In the genomic region with DNA sequence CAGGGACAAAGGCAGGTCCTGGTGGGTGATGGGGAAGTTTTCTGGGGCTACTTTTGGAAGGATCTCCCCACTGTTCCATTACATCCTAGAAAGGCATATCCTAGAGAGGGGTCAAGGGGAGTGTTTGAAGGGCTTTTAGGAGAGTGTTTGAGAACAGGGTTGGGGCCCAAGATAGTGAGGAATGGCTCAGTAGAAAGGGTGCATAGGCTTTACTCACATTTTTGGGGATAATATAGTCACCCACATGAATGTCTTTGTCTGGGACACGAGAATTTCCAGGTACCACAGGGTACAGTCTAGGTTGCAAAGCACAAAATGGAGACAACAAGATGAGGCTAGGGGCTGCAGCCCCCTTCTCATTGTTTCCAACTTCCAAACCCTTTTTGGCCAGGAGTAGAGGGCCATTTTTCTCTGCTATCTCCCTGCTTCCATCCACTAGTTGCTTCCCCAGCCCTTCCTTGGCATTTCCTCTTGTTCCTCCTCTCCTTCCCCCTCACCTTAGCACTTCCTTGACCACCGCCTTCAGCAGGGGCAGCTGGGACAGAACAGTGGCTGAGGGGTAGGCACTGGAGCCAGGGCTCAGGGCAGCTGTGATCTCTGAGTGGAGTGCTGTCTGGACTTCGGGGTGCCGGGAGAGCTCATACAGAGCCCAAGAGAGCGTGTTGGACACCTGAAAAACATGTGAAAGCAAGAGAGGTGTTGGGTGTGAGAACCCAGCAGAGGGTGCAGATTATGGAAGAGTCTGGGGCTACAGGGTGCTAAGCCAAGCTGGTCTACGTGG, we compare ENCODE assay signal across 10 cellular contexts. TPM values are rescaled to one million over a fixed set of nuclear protein-coding genes. Genes with fewer than 3 reads are reported as not detected.
A peak's percentile ranks its signal among the peaks of the same experiment; 100 is the strongest.
DNase-seq lines count a peak whose midpoint lies in the region; ATAC-seq and TF ChIP-seq lines count a peak whose summit lies in the region.
"Had no signal": no experiment of that assay in that cellular context is flagged by ENCODE, and none has a peak within 500 bp of the region (broad histone marks: within the 10 kb centered on the region; RNA-seq: fewer than 3 reads in every experiment).

No MANE protein-coding gene starts in this region.

- TF ChIP-seq CTCF in Calu3 (IDR thresholded peaks at IDR 0.05; ENCODE audit: unreplicated experiment) (no peak), MM.1S (IDR thresholded peaks at IDR 0.05; ENCODE audit: low read length) (no peak), MCF 10A (IDR thresholded peaks at IDR 0.05; ENCODE audit: unreplicated experiment) (no peak), natural killer cell (IDR thresholded peaks at IDR 0.05) (no peak), lower lobe of right lung (IDR thresholded peaks at IDR 0.05) (no peak)

- H3K27ac Mint-ChIP-seq in Calu3 (ENCODE audit: unreplicated experiment) (no peak overlapping the region), MCF 10A (ENCODE audit: low read depth, unreplicated experiment) (peak overlapping the region; percentile 89), natural killer cell (no peak overlapping the region)

- H4K20me1 ChIP-seq in MM.1S (ENCODE audit: insufficient read depth, low read length): no peaks in the 10 kb centered on the region

- peaks cover 6% of the 10 kb centered on the region; the same call in 1 of the 2 replicates for H3K4me1 ChIP-seq in MM.1S (ENCODE audit: low read length)
- H3K4me1 ChIP-seq in lower lobe of right lung: peaks cover 31% of the 10 kb centered on the region

- H3K4me1 Mint-ChIP-seq in Calu3 (ENCODE audit: low read depth, unreplicated experiment) (peaks cover 22% of the 10 kb centered on the region), MCF 10A (ENCODE audit: insufficient read depth, unreplicated experiment) (peaks cover 20% of the 10 kb centered on the region), natural killer cell (peaks cover 30 to 34% of the 10 kb centered on the region in 2 donors)

- H3K27ac ChIP-seq in MM.1S (ENCODE audit: low read length) (no peak overlapping the region), lower lobe of right lung (no peak overlapping the region)

- H3K4me3 ChIP-seq in MM.1S (ENCODE audit: low read length) (peak overlapping the region; percentile 60), lower lobe of right lung (no peak overlapping the region)

- BruUV-seq in Calu3 (replicated peaks; lab: Mats Ljungman, UMichigan) (no TSS peak), MCF 10A (replicated peaks; lab: Mats Ljungman, UMichigan) (no TSS peak)

- no peak for DNase-seq in Calu3
- DNase-seq in MM.1S: no peak
- no peak for DNase-seq in MCF 10A (ENCODE audit: unreplicated experiment)
- DNase-seq in natural killer cell: no peak
- no peak for DNase-seq in RKO (ENCODE audit: low spot score)
- DNase-seq in lower lobe of right lung: no peak
- no peak for DNase-seq in stimulated activated CD4-positive, alpha-beta T cell treated with anti-CD3 and anti-CD28 coated beads, Interleukin-4, amount 100 ng/mL, for 4 hours
- DNase-seq: NCI-H226 had no signal

- H3K36me3 Mint-ChIP-seq in Calu3 (ENCODE audit: insufficient read depth, unreplicated experiment) (peaks cover 48% of the 10 kb centered on the region), MCF 10A (ENCODE audit: insufficient read depth, unreplicated experiment) (peaks cover 18% of the 10 kb centered on the region), natural killer cell (no peaks in the 10 kb centered on the region)

- H3K36me3 ChIP-seq in MM.1S (replicated peaks; ENCODE audit: insufficient read depth, low read length) (no peaks in the 10 kb centered on the region), lower lobe of right lung (peaks cover 9% of the 10 kb centered on the region)

- CTCF ChIA-PET in Calu3 (lab: Charles Lee) (interaction anchor here (0.9 kb wide), 1 partner anchor 20 kb away, joined by 3 read pairs; a partner anchor contains a TSS), MCF 10A (lab: Yijun Ruan, JAX) (interaction anchor here (0.8 to 1.7 kb wide), 4 partner anchors 12 to 120 kb away, joined by 3 to 6 read pairs (median 4); a partner anchor contains a TSS)

- no peak overlapping the region for H3K9ac ChIP-seq in MM.1S (ENCODE audit: low read length)

- peaks cover 34% of the 10 kb centered on the region for H3K27me3 ChIP-seq in MM.1S (replicated peaks; ENCODE audit: insufficient read depth, low read length)
- H3K27me3 ChIP-seq in lower lobe of right lung (ENCODE audit: low read depth): peaks cover 35% of the 10 kb centered on the region
- H3K27me3 ChIP-seq: adrenal gland had no signal

- no peaks in the 10 kb centered on the region for H3F3A ChIP-seq in MM.1S (ENCODE audit: insufficient read depth, low read length)

- H3K27me3 Mint-ChIP-seq in Calu3 (ENCODE audit: unreplicated experiment): peaks cover 45% of the 10 kb centered on the region
- no peaks in the 10 kb centered on the region for H3K27me3 Mint-ChIP-seq in MCF 10A (ENCODE audit: insufficient read depth, unreplicated experiment)
- peaks cover 40 to 44% of the 10 kb centered on the region in 2 donors for H3K27me3 Mint-ChIP-seq in natural killer cell (ENCODE audit: low read depth in 2 of 2)

- peak overlapping the region; percentile 90; the same call in 1 of the 2 replicates for H3K4me2 ChIP-seq in MM.1S (ENCODE audit: low read depth, low read length)

- intact Hi-C loops in Calu3 (cut with micrococcal nuclease; ENCODE audit: unreplicated experiment) (no loop called here), MCF 10A (cut with micrococcal nuclease) (no loop called here), natural killer cell (cut with micrococcal nuclease) (no loop called here), lower lobe of right lung (cut with DNase I) (no loop called here)

- no peak overlapping the region for H2AFZ ChIP-seq in MM.1S (ENCODE audit: low read length)

- H3K9me3 Mint-ChIP-seq in Calu3 (ENCODE audit: low read depth, unreplicated experiment) (no peaks in the 10 kb centered on the region), MCF 10A (ENCODE audit: unreplicated experiment) (no peaks in the 10 kb centered on the region), natural killer cell (no peaks in the 10 kb centered on the region)

- H3K9me3 ChIP-seq in MM.1S (replicated peaks; ENCODE audit: insufficient read depth, low read length): no peaks in the 10 kb centered on the region
- H3K9me3 ChIP-seq in lower lobe of right lung: no peaks in the 10 kb centered on the region
- H3K9me3 ChIP-seq: adrenal gland had no signal

- H3K4me3 Mint-ChIP-seq in Calu3 (ENCODE audit: low read depth, unreplicated experiment) (peak overlapping the region; percentile 81), MCF 10A (ENCODE audit: unreplicated experiment) (peak overlapping the region; percentile 89), natural killer cell (peak overlapping the region; percentile 86)

- POLR2A ChIA-PET in MCF 10A (lab: Yijun Ruan, JAX): interaction anchor here (0.7 to 1.5 kb wide), 7 partner anchors 8 to 673 kb away, joined by 3 to 9 read pairs (median 3); a partner anchor contains a TSS

- ATAC-seq in natural killer cell (no peak), lower lobe of right lung (no peak), GM18870 (IDR thresholded peaks at IDR 0.05; ENCODE audit: unreplicated experiment) (no peak)

- no peaks in the 10 kb centered on the region for H3K9me2 ChIP-seq in MM.1S (replicated peaks; ENCODE audit: insufficient read depth, low read length)

- no peaks in the 10 kb centered on the region for H3K79me2 ChIP-seq in MM.1S (ENCODE audit: low read length)

RNA-seq across cellular contexts. Expression of a gene that starts 2.8 kb away (rescaled TPM):
- total RNA-seq in Calu3 (2022): 1.8 TPM in 2 replicates
- total RNA-seq in MCF 10A (2022): 12.6 and 27.5 TPM in 2 replicates
- total RNA-seq in natural killer cell: 1 to 10 TPM; 1.1 to 1.7 (median 1.6) TPM
- total RNA-seq in lower lobe of right lung: 1.1 TPM

RNA-seq across cellular contexts. Expression of a gene that starts 7.8 kb away (rescaled TPM):
- total RNA-seq in Calu3 (2022): 50.5 and 51.8 TPM in 2 replicates
- total RNA-seq in MCF 10A (2022): 26.2 and 40.6 TPM in 2 replicates
- total RNA-seq in natural killer cell: 10 to 100 TPM in 1 of 3 donors, 1 to 10 TPM in 2; 8.0 to 12.5 (median 8.8) TPM
- total RNA-seq in lower lobe of right lung: 14.4 TPM

RNA-seq across cellular contexts. Expression of a gene that starts 8.3 kb away (rescaled TPM):
- total RNA-seq in Calu3 (2022): 8.4 TPM in 2 replicates
- 7.6 and 8.1 TPM in 2 replicates for total RNA-seq in MCF 10A (2022)
- 1 to 10 TPM; 1.3 to 2.6 (median 2.2) TPM for total RNA-seq in natural killer cell
- 6.8 TPM for total RNA-seq in lower lobe of right lung

RNA-seq across cellular contexts. Expression of a gene that starts 9.2 kb away (rescaled TPM):
- 39.0 and 42.4 TPM in 2 replicates for total RNA-seq in Calu3 (2022)
- total RNA-seq in MCF 10A (2022): 8.7 and 12.5 TPM in 2 replicates
- 10 to 100 TPM; 25.4 to 28.4 (median 26.0) TPM for total RNA-seq in natural killer cell
- 20.0 TPM for total RNA-seq in lower lobe of right lung

RNA-seq across cellular contexts. Expression of a gene that starts 12.0 kb away (rescaled TPM):
- total RNA-seq in Calu3 (2022) (188 and 199 TPM in 2 replicates), MCF 10A (2022) (117 and 123 TPM in 2 replicates), natural killer cell (10 to 100 TPM; 30.7 to 39.5 (median 37.7) TPM), lower lobe of right lung (68.4 TPM)
